ENCODE assay signal across 8 cellular contexts in the genomic region with DNA sequence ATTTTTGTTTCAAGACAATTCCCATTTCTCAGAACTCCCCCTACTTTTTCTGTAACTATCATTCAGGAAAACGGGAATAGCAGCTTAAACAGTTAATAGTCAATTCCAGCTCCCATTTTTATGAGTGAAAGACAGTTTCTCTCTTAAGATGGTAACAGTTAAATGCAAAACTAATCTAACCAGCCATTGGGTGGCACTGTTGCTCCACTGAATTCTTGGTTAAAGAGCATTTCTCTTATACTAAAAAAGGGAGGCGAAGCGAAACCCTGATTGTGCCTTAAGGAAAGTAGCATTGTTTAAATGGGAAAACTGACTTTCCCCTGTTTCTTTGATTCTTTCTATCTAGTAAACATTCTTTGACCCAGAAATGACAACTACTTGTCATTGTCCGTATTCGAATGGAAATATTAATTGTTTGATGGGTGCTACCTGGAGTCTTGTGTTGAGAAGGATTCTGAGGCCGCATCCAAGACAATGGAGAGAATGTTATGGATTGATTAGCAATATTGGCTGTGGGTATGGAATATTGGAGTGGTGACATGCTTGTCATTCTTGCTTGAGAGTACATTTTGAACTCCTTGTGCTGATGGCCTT.
DNase-seq lines count a peak whose midpoint lies in the region; ATAC-seq and TF ChIP-seq lines count a peak whose summit lies in the region.

No MANE protein-coding gene starts in this region.

- H3K27me3 ChIP-seq in GM06990 (replicated peaks; ENCODE audit: control insufficient read depth, insufficient read depth, low read length) = no peaks in the 10 kb centered on the region
- no peaks in the 10 kb centered on the region for H3K27me3 ChIP-seq in HAP-1 (ENCODE audit: low read depth)

- no peaks in the 10 kb centered on the region for H3K4me1 ChIP-seq in HAP-1
- H3K4me1 ChIP-seq in mucosa of descending colon (ENCODE audit: low read depth) = no peaks in the 10 kb centered on the region

- peak; percentile 51 for ATAC-seq in mucosa of descending colon
- no peak for ATAC-seq in T-helper 17 cell

- H3K4me3 ChIP-seq in GM06990 (replicated peaks; ENCODE audit: low read depth, low read length) (no peak overlapping the region), HAP-1 (no peak overlapping the region), mucosa of descending colon (no peak overlapping the region)

- H3K27ac Mint-ChIP-seq in endothelial cell (ENCODE audit: unreplicated experiment) (no peak overlapping the region), T-helper 17 cell (no peak overlapping the region)

- intact Hi-C loops in mucosa of descending colon (cut with DNase I, micrococcal nuclease) = loop anchor here (10.0 kb wide), 2 partner anchors 448 to 492 kb away; no protein-coding TSS in a partner anchor

- TF ChIP-seq CTCF in GM06990 (IDR thresholded peaks at IDR 0.05; ENCODE audit: insufficient read depth, low read length, poor library complexity, severe bottlenecking) (peak; percentile 62), endothelial cell (IDR thresholded peaks at IDR 0.05; ENCODE audit: unreplicated experiment) (peak; percentile 76), mucosa of descending colon (IDR thresholded peaks at IDR 0.05) (no peak)

- no peaks in the 10 kb centered on the region for H3K36me3 ChIP-seq in GM06990 (ENCODE audit: control insufficient read depth, insufficient read depth, low read length)
- no peaks in the 10 kb centered on the region for H3K36me3 ChIP-seq in HAP-1 (replicated peaks)
- H3K36me3 ChIP-seq in mucosa of descending colon (ENCODE audit: low read depth) = no peaks in the 10 kb centered on the region

- H3K9me3 ChIP-seq in HAP-1 = no peaks in the 10 kb centered on the region
- H3K9me3 ChIP-seq in mucosa of descending colon = no peaks in the 10 kb centered on the region
- no peaks in the 10 kb centered on the region for H3K9me3 ChIP-seq in T-helper 17 cell (ENCODE audit: control insufficient read depth, low read length, poor library complexity, severe bottlenecking)

- no peaks in the 10 kb centered on the region for H3K9me3 Mint-ChIP-seq in endothelial cell (ENCODE audit: unreplicated experiment)

- H3K36me3 Mint-ChIP-seq in endothelial cell (ENCODE audit: low read depth, unreplicated experiment) (no peaks in the 10 kb centered on the region), T-helper 17 cell (ENCODE audit: low read depth) (no peaks in the 10 kb centered on the region)

- H3K4me1 Mint-ChIP-seq in endothelial cell (ENCODE audit: unreplicated experiment) (no peaks in the 10 kb centered on the region), T-helper 17 cell (peaks cover 2% of the 10 kb centered on the region)

- DNase-seq in AG08395 (ENCODE audit: low spot score) (peak; percentile 7), GM06990 (ENCODE audit: extremely low read depth, insufficient read length) (peak; percentile 22), HAP-1 (ENCODE audit: low spot score in 2 of 2) (peak; percentile 76 to 77), Kasumi-1 (lab: John Stamatoyannopoulos, UW) (peak; percentile 59 to 76), SHP77 (lab: John Stamatoyannopoulos, UW) (peak; percentile 41 to 52), endothelial cell (ENCODE audit: low spot score) (peak; percentile 74), mucosa of descending colon (peak in 1 of 3 donors; percentile 85), T-helper 17 cell (no peak)

- in situ Hi-C loops in HAP-1 (cut with MboI; ENCODE audit: low sequenced_read_pairs) = no loop called here

- H3K4me3 Mint-ChIP-seq in endothelial cell (ENCODE audit: unreplicated experiment) (no peak overlapping the region), T-helper 17 cell (no peak overlapping the region)

- H3K27me3 Mint-ChIP-seq in endothelial cell (ENCODE audit: unreplicated experiment) = peaks cover 2% of the 10 kb centered on the region
- H3K27me3 Mint-ChIP-seq in T-helper 17 cell = no peaks in the 10 kb centered on the region

Comparison
In these comparisons a context has a peak if more than half of its experiments do, and no peak if none do; other contexts are left out.
1. DNase-seq: peak in AG08395 (single experiment), GM06990 (single experiment), HAP-1 (2 of 2), Kasumi-1 (2 of 2), SHP77 (2 of 2) and endothelial cell (single experiment); none in T-helper 17 cell (0 of 3).